ENCODE assay signal across 18 cellular contexts in genomic region chr11:6356503-6356902, GRCh38. TPM values are rescaled to one million over a fixed set of nuclear protein-coding genes. Genes with fewer than 3 reads are reported as not detected.
DNase-seq lines count a peak whose midpoint lies in the region; ATAC-seq and TF ChIP-seq lines count a peak whose summit lies in the region.
"Had no signal": no experiment of that assay in that cellular context is flagged by ENCODE, and none has a peak within 500 bp of the region (broad histone marks: within the 10 kb centered on the region; RNA-seq: fewer than 3 reads in every experiment).

No MANE protein-coding gene starts in this region.

- intact Hi-C loops in mammary epithelial cell (cut with micrococcal nuclease): loop anchor here (10.0 kb wide), 2 partner anchors 552 to 882 kb away; partner anchors contain the start of gene OR52N2
- intact Hi-C loops in MCF 10A (cut with micrococcal nuclease): no loop called here
- intact Hi-C loops in vagina (cut with DNase I): loop anchor here (5.0 to 10.0 kb wide), 2 partner anchors 34 to 112 kb away; partner anchors contain the start of gene CAVIN3

- no peaks in the 10 kb centered on the region for H3K9me3 Mint-ChIP-seq in MCF 10A (ENCODE audit: unreplicated experiment)
- H3K9me3 Mint-ChIP-seq in activated naive CD4-positive, alpha-beta T cell treated with anti-CD3 and anti-CD28 coated beads, Interleukin-2, amount 50 U/mL, for 72 hours: no peaks in the 10 kb centered on the region
- H3K9me3 Mint-ChIP-seq: stimulated activated naive CD8-positive, alpha-beta T cell treated with anti-CD3 and anti-CD28 coated beads, Interleukin-15, amount 100 ng/mL, for 72 hours had no signal

- no peaks in the 10 kb centered on the region for H3K27me3 ChIP-seq in mammary epithelial cell (ENCODE audit: insufficient read depth, low read length)
- H3K27me3 ChIP-seq in gastroesophageal sphincter: no peaks in the 10 kb centered on the region
- no peaks in the 10 kb centered on the region for H3K27me3 ChIP-seq in vagina
- H3K27me3 ChIP-seq: BLaER1, cardiac muscle cell had no signal

- no peaks in the 10 kb centered on the region for H3K27me3 Mint-ChIP-seq in MCF 10A (ENCODE audit: insufficient read depth, unreplicated experiment)

- H3K27ac Mint-ChIP-seq in MCF 10A (ENCODE audit: low read depth, unreplicated experiment): no peak overlapping the region
- H3K27ac Mint-ChIP-seq in activated naive CD4-positive, alpha-beta T cell treated with anti-CD3 and anti-CD28 coated beads, Interleukin-2, amount 50 U/mL, for 72 hours: no peak overlapping the region

- no peaks in the 10 kb centered on the region for H3K9me3 ChIP-seq in mammary epithelial cell (replicated peaks; ENCODE audit: insufficient read depth, low read length)
- H3K9me3 ChIP-seq in gastroesophageal sphincter: no peaks in the 10 kb centered on the region
- no peaks in the 10 kb centered on the region for H3K9me3 ChIP-seq in vagina
- H3K9me3 ChIP-seq: BLaER1, Caco-2 had no signal

- H3K27ac ChIP-seq in mammary epithelial cell (ENCODE audit: insufficient read depth, low read depth, low read length): no peak overlapping the region
- H3K27ac ChIP-seq in gastroesophageal sphincter: peak overlapping the region in 3 of 4 donors; percentile 6 to 66 (median 7)
- H3K27ac ChIP-seq in vagina: peak overlapping the region; percentile 74
- H3K27ac ChIP-seq: BLaER1, cardiac muscle cell, epithelial cell of prostate, parathyroid adenoma had no signal

- dilution Hi-C loops in mammary epithelial cell (cut with HindIII; ENCODE audit: low sequenced_read_pairs): no loop called here

- BruUV-seq in mammary epithelial cell (replicated peaks; lab: Mats Ljungman, UMichigan) (no TSS peak), MCF 10A (replicated peaks; lab: Mats Ljungman, UMichigan) (no TSS peak)

- peaks cover 11% of the 10 kb centered on the region for H3K4me1 Mint-ChIP-seq in MCF 10A (ENCODE audit: insufficient read depth, unreplicated experiment)

- POLR2A ChIA-PET in MCF 10A (lab: Yijun Ruan, JAX): no interaction called here

- no peak overlapping the region for H3K9ac ChIP-seq in mammary epithelial cell (ENCODE audit: insufficient read depth, low read length)
- H3K9ac ChIP-seq: BLaER1, parathyroid adenoma had no signal

- DNase-seq in mammary epithelial cell: no peak
- DNase-seq in MCF 10A (ENCODE audit: unreplicated experiment): no peak
- DNase-seq in renal cortical epithelial cell (ENCODE audit: low read depth): peak; percentile 67
- no peak for DNase-seq in vagina (ENCODE audit: extremely low spot score in 2 of 2)
- DNase-seq in NCI-H774 (lab: John Stamatoyannopoulos, UW): no peak
- no peak for DNase-seq in activated naive CD4-positive, alpha-beta T cell treated with anti-CD3 and anti-CD28 coated beads, Interleukin-2, amount 50 U/mL, for 72 hours (ENCODE audit: low spot score in 2 of 2)
- DNase-seq: activated CD8-positive, alpha-beta memory T cell treated with anti-CD3 and anti-CD28 coated beads for 24 hours; Caco-2; NCI-H1417 treated with DMSO at 0.1 percent for 48 hours; NCI-H526 had no signal

- H3K4me3 ChIP-seq in mammary epithelial cell (replicated peaks in 1 of 3; ENCODE audit: insufficient read depth in 1 of 3, low read depth in 2 of 3, low read length in 3 of 3): no peak overlapping the region
- no peak overlapping the region for H3K4me3 ChIP-seq in gastroesophageal sphincter
- no peak overlapping the region for H3K4me3 ChIP-seq in vagina
- H3K4me3 ChIP-seq: BLaER1, cardiac muscle cell, lung had no signal

- H3K79me2 ChIP-seq in mammary epithelial cell (ENCODE audit: insufficient read depth, low read length): no peaks in the 10 kb centered on the region
- H3K79me2 ChIP-seq: parathyroid adenoma had no signal

- TF ChIP-seq CTCF in mammary epithelial cell (conservative IDR thresholded peaks at IDR 0.05 in 1 of 2, IDR thresholded peaks at IDR 0.05 in 1 of 2; ENCODE audit: extremely low read depth in 1 of 2, insufficient read depth in 1 of 2, low read depth in 1 of 2, low read length in 2 of 2) (no peak), MCF 10A (IDR thresholded peaks at IDR 0.05; ENCODE audit: unreplicated experiment) (no peak), gastroesophageal sphincter (IDR thresholded peaks at IDR 0.05) (no peak), vagina (IDR thresholded peaks at IDR 0.05) (no peak)

- H3K36me3 ChIP-seq in mammary epithelial cell (ENCODE audit: insufficient read depth, low read length) (no peaks in the 10 kb centered on the region), gastroesophageal sphincter (no peaks in the 10 kb centered on the region), vagina (no peaks in the 10 kb centered on the region)
- H3K36me3 ChIP-seq: BLaER1, cardiac muscle cell had no signal

- H2AFZ ChIP-seq in mammary epithelial cell (ENCODE audit: low read depth, low read length): peak overlapping the region; percentile 76
- H2AFZ ChIP-seq: parathyroid adenoma had no signal

- TF ChIP-seq POLR2A in gastroesophageal sphincter (IDR thresholded peaks at IDR 0.05): no peak
- TF ChIP-seq POLR2A in vagina (IDR thresholded peaks at IDR 0.05): no peak

- TF ChIP-seq EP300 in gastroesophageal sphincter (IDR thresholded peaks at IDR 0.05): no peak

- CTCF ChIA-PET in mammary epithelial cell (lab: Charles Lee; ENCODE audit: low non-redundant PET): no interaction called here
- CTCF ChIA-PET in MCF 10A (lab: Yijun Ruan, JAX): interaction anchor here (8.8 kb wide), 1 partner anchor 35 kb away, joined by 176 read pairs; the partner anchor contains the start of gene CAVIN3

- 90% methylated on average over 4 of the region's 4 CpGs for WGBS in mammary epithelial cell (ENCODE audit: low coverage, missing lambda C conversion rate)
- 20 to 21% methylated on average over 4 of the region's 4 CpGs for WGBS in gastroesophageal sphincter (ENCODE audit: low coverage in 1 of 2), 2 donors

- no peaks in the 10 kb centered on the region for H3K36me3 Mint-ChIP-seq in MCF 10A (ENCODE audit: insufficient read depth, unreplicated experiment)
- no peaks in the 10 kb centered on the region for H3K36me3 Mint-ChIP-seq in activated naive CD4-positive, alpha-beta T cell treated with anti-CD3 and anti-CD28 coated beads, Interleukin-2, amount 50 U/mL, for 72 hours

- no peak for ATAC-seq in gastroesophageal sphincter
- no peak for ATAC-seq in HG02885 (IDR thresholded peaks at IDR 0.05; ENCODE audit: poor library complexity, unreplicated experiment)
- no peak for ATAC-seq in activated naive CD4-positive, alpha-beta T cell treated with anti-CD3 and anti-CD28 coated beads, Interleukin-2, amount 50 U/mL, for 72 hours

- H4K20me1 ChIP-seq in mammary epithelial cell (ENCODE audit: insufficient read depth, low read length): no peaks in the 10 kb centered on the region
- H4K20me1 ChIP-seq: BLaER1 had no signal

- in situ Hi-C loops in mammary epithelial cell (cut with MboI; ENCODE audit: low sequenced_read_pairs in 2 of 2): loop anchor here in 1 of 2 donors (10.0 kb wide), 1 partner anchor 332 kb away; no protein-coding TSS in a partner anchor

- H3K4me2 ChIP-seq in mammary epithelial cell (ENCODE audit: insufficient read depth, low read depth, low read length): no peak overlapping the region
- H3K4me2 ChIP-seq: BLaER1 had no signal

- H3K4me3 Mint-ChIP-seq in MCF 10A (ENCODE audit: unreplicated experiment): no peak overlapping the region
- H3K4me3 Mint-ChIP-seq: stimulated activated naive CD8-positive, alpha-beta T cell treated with anti-CD3 and anti-CD28 coated beads, Interleukin-15, amount 100 ng/mL, for 72 hours had no signal

- peaks cover 11% of the 10 kb centered on the region for H3K4me1 ChIP-seq in mammary epithelial cell (ENCODE audit: insufficient read depth, low read length)
- H3K4me1 ChIP-seq in gastroesophageal sphincter: peaks cover 0 to 33% (median 8%) of the 10 kb centered on the region in 3 donors
- H3K4me1 ChIP-seq in vagina: peaks cover 20% of the 10 kb centered on the region
- H3K4me1 ChIP-seq: BLaER1, parathyroid adenoma had no signal

RNA-seq across cellular contexts. Expression of gene SMPD1, which starts 33.8 kb away (rescaled TPM):
- 10 to 100 TPM; 17.0 to 24.1 TPM for total RNA-seq in mammary epithelial cell
- 15.5 TPM for polyA plus RNA-seq in mammary epithelial cell
- 12.0 TPM for polyA minus RNA-seq in mammary epithelial cell
- 15.0 and 32.2 TPM in 2 replicates for total RNA-seq in MCF 10A (2022)
- total RNA-seq in gastroesophageal sphincter: 10 to 100 TPM; 26.6 to 37.8 (median 33.5) TPM
- 8.0 and 38.8 TPM in 2 replicates for total RNA-seq in renal cortical epithelial cell
- 23.1 TPM for total RNA-seq in vagina
- 10 to 100 TPM; 13.1 to 24.8 TPM for total RNA-seq in activated naive CD4-positive, alpha-beta T cell treated with anti-CD3 and anti-CD28 coated beads, Interleukin-2, amount 50 U/mL, for 72 hours

RNA-seq across cellular contexts. Expression of gene CAVIN3, which starts 36.2 kb away (rescaled TPM):
- total RNA-seq in mammary epithelial cell: 100 to 1,000 TPM in 1 of 2 donors, 10 to 100 TPM in 1; 47.7 to 117 TPM
- polyA plus RNA-seq in mammary epithelial cell: 108 TPM
- 4.7 TPM for polyA minus RNA-seq in mammary epithelial cell
- total RNA-seq in MCF 10A (2022): 69.9 and 89.5 TPM in 2 replicates
- 100 to 1,000 TPM; 164 to 313 (median 211) TPM for total RNA-seq in gastroesophageal sphincter
- total RNA-seq in renal cortical epithelial cell: 50.3 and 118 TPM in 2 replicates
- total RNA-seq in vagina: 156 TPM
- 10 to 100 TPM in 1 of 2 donors, 1 to 10 TPM in 1; 4.3 to 20.7 TPM for total RNA-seq in activated naive CD4-positive, alpha-beta T cell treated with anti-CD3 and anti-CD28 coated beads, Interleukin-2, amount 50 U/mL, for 72 hours
